In the genomic region with DNA sequence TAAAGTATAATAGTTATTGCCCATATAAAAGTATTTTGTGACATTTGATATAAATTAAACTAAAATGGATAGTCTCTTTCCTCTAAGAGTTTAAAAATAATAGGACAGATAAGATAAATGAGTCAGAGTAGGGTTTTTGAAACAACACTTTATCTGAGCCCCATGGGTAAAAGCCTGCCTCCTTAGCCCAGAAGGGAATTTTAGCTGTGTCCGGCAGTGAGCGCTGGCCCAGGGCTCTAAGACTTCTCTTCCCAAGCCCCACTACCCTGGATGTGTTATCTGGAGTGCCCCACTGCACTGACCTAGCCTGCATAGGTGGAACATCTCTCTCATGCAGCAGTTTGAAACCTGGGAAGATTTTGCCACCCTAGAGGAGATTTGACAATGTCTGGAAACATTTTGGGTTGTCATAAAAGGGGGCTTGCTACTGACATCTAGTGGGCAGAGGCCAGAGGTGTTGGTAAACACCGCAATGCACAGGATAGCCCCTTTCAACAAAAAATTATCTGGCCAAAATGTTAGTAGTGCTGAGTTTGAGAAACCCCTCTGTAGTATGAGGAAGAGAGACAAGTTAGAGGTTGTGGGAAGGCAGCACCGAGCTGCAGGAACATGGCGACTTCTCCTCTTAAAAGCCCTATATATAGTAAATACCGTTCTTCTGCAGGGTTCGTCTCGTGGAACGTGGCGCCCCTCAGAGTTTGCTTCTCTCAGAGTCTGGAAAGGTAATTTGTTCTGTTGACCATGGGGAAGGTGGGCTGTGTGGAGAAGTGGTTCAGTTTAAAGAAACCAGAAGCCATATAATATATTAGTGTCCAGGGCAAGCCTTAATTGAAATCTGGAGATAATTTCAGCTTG, we compare ENCODE assay signal across 9 cellular contexts. TPM values are rescaled to one million over a fixed set of nuclear protein-coding genes. Genes with fewer than 3 reads are reported as not detected.
DNase-seq lines count a peak whose midpoint lies in the region; ATAC-seq, FAIRE-seq and TF ChIP-seq lines count a peak whose summit lies in the region.
"Had no signal": no experiment of that assay in that cellular context is flagged by ENCODE, and none has a peak within 500 bp of the region (broad histone marks: within the 10 kb centered on the region; RNA-seq: fewer than 3 reads in every experiment).

No MANE protein-coding gene starts in this region.

- CTCF ChIA-PET in A549 (lab: Yijun Ruan, JAX) = interaction anchor here (0.6 to 4.2 kb wide), 18 partner anchors 10 to 961 kb away, joined by 3 to 24 read pairs (median 3); a partner anchor contains a TSS

- H3K4me3 ChIP-seq in A549 = no peak overlapping the region
- no peak overlapping the region for H3K4me3 ChIP-seq in bronchial epithelial cell (ENCODE audit: low read depth, low read length)
- no peak overlapping the region for H3K4me3 ChIP-seq in right lobe of liver
- H3K4me3 ChIP-seq in coronary artery = no peak overlapping the region

- FAIRE-seq in A549 (lab: Jason Lieb, UNC) (peak; percentile 39), bronchial epithelial cell (lab: Jason Lieb, UNC) (no peak)

- H3K4me1 ChIP-seq in A549 = peaks cover 9% of the 10 kb centered on the region; the same call in 2 of the 3 replicates
- no peaks in the 10 kb centered on the region for H3K4me1 ChIP-seq in right lobe of liver

- no peak for TF ChIP-seq EP300 in A549 (IDR thresholded peaks at IDR 0.05)

- H3K27me3 ChIP-seq in bronchial epithelial cell (ENCODE audit: control insufficient read depth, insufficient read depth, low read length) = no peaks in the 10 kb centered on the region
- H3K27me3 ChIP-seq in right lobe of liver = no peaks in the 10 kb centered on the region

- POLR2A ChIA-PET in A549 (lab: Yijun Ruan, JAX) = no interaction called here

- DNase-seq in A549 (ENCODE audit: low read depth in 1 of 2, low spot score in 1 of 2) = peak; percentile 51 to 52
- DNase-seq in ELF-1 (ENCODE audit: low read depth, low spot score) = peak; percentile 47
- DNase-seq in NCI-H2227 treated with DMSO at 0.1 percent for 48 hours (lab: John Stamatoyannopoulos, UW) = peak; percentile 6
- DNase-seq in bronchial epithelial cell (ENCODE audit: low read depth) = no peak
- no peak for DNase-seq in right lobe of liver
- no peak for DNase-seq in cortex of kidney (lab: John Stamatoyannopoulos, UW)
- DNase-seq in coronary artery (ENCODE audit: low spot score) = no peak

- intact Hi-C loops in right lobe of liver (cut with DNase I) = no loop called here

- TF ChIP-seq RAD21 in A549 (conservative IDR thresholded peaks at IDR 0.05 in 1 of 2, IDR thresholded peaks at IDR 0.05 in 1 of 2) = peak; percentile 67 to 72

- H3K9me3 ChIP-seq in A549 = no peaks in the 10 kb centered on the region
- H3K9me3 ChIP-seq in right lobe of liver = no peaks in the 10 kb centered on the region

- ATAC-seq in A549 (peak; percentile 88 to 89), right lobe of liver (peak; percentile 54 to 68 (median 62)), HG02884 (IDR thresholded peaks at IDR 0.05; ENCODE audit: unreplicated experiment) (no peak)
- ATAC-seq: effector memory CD8-positive, alpha-beta T cell had no signal

- TF ChIP-seq CTCF in A549 (IDR thresholded peaks at IDR 0.05) (peak; percentile 70), bronchial epithelial cell (IDR thresholded peaks at IDR 0.05; ENCODE audit: insufficient read depth, low read length, severe bottlenecking) (peak; percentile 49), right lobe of liver (IDR thresholded peaks at IDR 0.05) (peak; percentile 29 to 54 (median 44)), coronary artery (IDR thresholded peaks at IDR 0.05) (no peak)

- H3K27ac ChIP-seq in A549 = no peak overlapping the region
- no peak overlapping the region for H3K27ac ChIP-seq in right lobe of liver
- H3K27ac ChIP-seq in coronary artery = no peak overlapping the region

- no peak overlapping the region for H3K4me2 ChIP-seq in A549

- H3K36me3 ChIP-seq in bronchial epithelial cell (ENCODE audit: control insufficient read depth, insufficient read depth, low read length) = peaks cover 27% of the 10 kb centered on the region
- H3K36me3 ChIP-seq in right lobe of liver = peaks cover 0 to 97% (median 46%) of the 10 kb centered on the region in 4 donors

- WGBS in A549 (ENCODE audit: missing lambda C conversion rate) = 81% methylated on average over 10 of the region's 10 CpGs
- 74% methylated on average over 10 of the region's 10 CpGs for WGBS in right lobe of liver (ENCODE audit: insufficient coverage, low coverage, low lambda C conversion rate, missing lambda C conversion rate)

- TF ChIP-seq POLR2A in A549 (IDR thresholded peaks at IDR 0.05; ENCODE audit: low read length) (no peak), right lobe of liver (IDR thresholded peaks at IDR 0.05) (no peak)

TF ChIP-seq in A549, 52 proteins besides CTCF, POLR2A, EP300 and RAD21:
- TF ChIP-seq SMC3 (IDR thresholded peaks at IDR 0.05) = peak; percentile 68
- no peak for TF ChIP-seq NFE2L2 (conservative IDR thresholded peaks at IDR 0.05; ENCODE audit: low read length)

RNA-seq across cellular contexts. Expression of a gene that starts 29.3 kb away (rescaled TPM):
- 77.1 and 88.9 TPM in 2 replicates for polyA plus RNA-seq in A549 (2011; rRNA removed)
- polyA plus RNA-seq in A549 (2012; cell fraction: cytosol; rRNA removed) = 45.5 and 51.2 TPM in 2 replicates
- 9.7 and 15.0 TPM in 2 replicates for polyA plus RNA-seq in A549 (2012; cell fraction: nucleus; rRNA removed)
- 30.9 to 35.9 TPM (median 34.2 TPM) in 3 replicates for polyA plus RNA-seq in A549 (2017; fragmentation: RNase III; extraction: RNeasy Plus Mini Kit Qiagen cat#74134 plus additional on column Dnase treatment)
- 82.5 and 96.9 TPM in 2 replicates for polyA minus RNA-seq in A549 (2011; rRNA and poly(A)+ RNA removed)
- 31.3 and 39.6 TPM in 2 replicates for total RNA-seq in bronchial epithelial cell
- 10 to 100 TPM in 5 of 6 experiments, 1 to 10 TPM in 1; 7.3 to 19.9 (median 13.4) TPM for total RNA-seq in right lobe of liver

Comparison
In these comparisons a context has a peak if more than half of its experiments do, and no peak if none do; other contexts are left out.
1. DNase-seq: peak in A549 (2 of 2), ELF-1 (single experiment) and NCI-H2227 treated with DMSO at 0.1 percent for 48 hours (single experiment); none in bronchial epithelial cell (single experiment), right lobe of liver (0 of 3), cortex of kidney (single experiment) and coronary artery (single experiment).